Comparison of ENCODE assay signal across 20 cellular contexts in genomic region chr14:59310644-59311043, GRCh38.
A peak's percentile ranks its signal among the peaks of the same experiment; 100 is the strongest.
DNase-seq lines count a peak whose midpoint lies in the region; ATAC-seq, FAIRE-seq and TF ChIP-seq lines count a peak whose summit lies in the region.
"Had no signal": no experiment of that assay in that cellular context is flagged by ENCODE, and none has a peak within 500 bp of the region (broad histone marks: within the 10 kb centered on the region; RNA-seq: fewer than 3 reads in every experiment).

No MANE protein-coding gene starts in this region.

- H3K36me3 ChIP-seq in RWPE2 (ENCODE audit: low read depth) = no peaks in the 10 kb centered on the region
- H3K36me3 ChIP-seq in keratinocyte (ENCODE audit: control insufficient read depth in 2 of 2, extremely low read depth in 1 of 2, insufficient read depth in 2 of 2, low read length in 2 of 2) = no peaks in the 10 kb centered on the region
- H3K36me3 ChIP-seq in lower lobe of right lung = no peaks in the 10 kb centered on the region

- CTCF ChIA-PET in activated CD8-positive, alpha-beta T cell treated with anti-CD3 and anti-CD28 coated beads for 36 hours (lab: Charles Lee) = interaction anchor here (0.9 kb wide), 1 partner anchor 11 kb away, joined by 3 read pairs; no protein-coding TSS in a partner anchor

- H3K27me3 ChIP-seq in RWPE2 (ENCODE audit: insufficient read depth, poor library complexity, severe bottlenecking) (no peaks in the 10 kb centered on the region), keratinocyte (ENCODE audit: control insufficient read depth, extremely low read depth, insufficient read depth, low read length) (no peaks in the 10 kb centered on the region), lower lobe of right lung (ENCODE audit: low read depth) (no peaks in the 10 kb centered on the region)

- H3K27me3 Mint-ChIP-seq in activated CD8-positive, alpha-beta T cell treated with anti-CD3 and anti-CD28 coated beads for 36 hours = no peaks in the 10 kb centered on the region
- H3K27me3 Mint-ChIP-seq: activated naive CD8-positive, alpha-beta T cell treated with anti-CD3 and anti-CD28 coated beads, Interleukin-2, amount 10 ng/mL, durations not matched to agents 7 days and 5 days had no signal

- H3K36me3 Mint-ChIP-seq in activated CD8-positive, alpha-beta T cell treated with anti-CD3 and anti-CD28 coated beads for 36 hours (ENCODE audit: low read depth) = no peaks in the 10 kb centered on the region

- FAIRE-seq in keratinocyte (lab: Jason Lieb, UNC) = peak; percentile 17

- H4K20me1 ChIP-seq in keratinocyte (ENCODE audit: control insufficient read depth, extremely low read depth, insufficient read depth, low read length) = no peaks in the 10 kb centered on the region

- no peaks in the 10 kb centered on the region for H3K9me1 ChIP-seq in keratinocyte (ENCODE audit: control insufficient read depth, extremely low read depth, insufficient read depth, low read length)

- no peak overlapping the region for H3K27ac Mint-ChIP-seq in activated CD8-positive, alpha-beta T cell treated with anti-CD3 and anti-CD28 coated beads for 36 hours
- H3K27ac Mint-ChIP-seq: activated naive CD8-positive, alpha-beta T cell treated with anti-CD3 and anti-CD28 coated beads, Interleukin-2, amount 10 ng/mL, durations not matched to agents 7 days and 5 days; endodermal cell; T-helper 2 cell treated with Interferon-gamma antibody and Interleukin-4, amounts not matched to agents 5 μg/mL and 100 μg/mL, for 36 hours had no signal

- H3K79me2 ChIP-seq in keratinocyte (ENCODE audit: control insufficient read depth, insufficient read depth, low read length) = peaks cover 2% of the 10 kb centered on the region

- no peak overlapping the region for H3K9ac ChIP-seq in keratinocyte (ENCODE audit: control insufficient read depth, extremely low read depth, insufficient read depth, low read length)

- H3K9me3 ChIP-seq in RWPE2 (ENCODE audit: severe bottlenecking) (no peaks in the 10 kb centered on the region), keratinocyte (ENCODE audit: control insufficient read depth, low read depth, low read length) (no peaks in the 10 kb centered on the region), lower lobe of right lung (no peaks in the 10 kb centered on the region)

- H3K4me1 Mint-ChIP-seq in activated CD8-positive, alpha-beta T cell treated with anti-CD3 and anti-CD28 coated beads for 36 hours (ENCODE audit: low read depth) = peaks cover 2% of the 10 kb centered on the region

- POLR2A ChIA-PET in activated CD8-positive, alpha-beta T cell treated with anti-CD3 and anti-CD28 coated beads for 36 hours (lab: Charles Lee) = no interaction called here

- no peak for TF ChIP-seq CTCF in RWPE2 (IDR thresholded peaks at IDR 0.05; ENCODE audit: poor library complexity, severe bottlenecking)
- no peak for TF ChIP-seq CTCF in keratinocyte (optimal IDR thresholded peaks at IDR 0.05 in 1 of 3, IDR thresholded peaks at IDR 0.05 in 1 of 3, conservative IDR thresholded peaks at IDR 0.05 in 1 of 3; ENCODE audit: extremely low read depth in 1 of 3, insufficient read depth in 2 of 3, low read length in 3 of 3)
- no peak for TF ChIP-seq CTCF in activated CD8-positive, alpha-beta T cell treated with anti-CD3 and anti-CD28 coated beads for 36 hours (IDR thresholded peaks at IDR 0.05)
- TF ChIP-seq CTCF in lower lobe of right lung (IDR thresholded peaks at IDR 0.05) = no peak

- no peak overlapping the region for H2AFZ ChIP-seq in keratinocyte (ENCODE audit: control insufficient read depth, low read length)

- H3K4me3 Mint-ChIP-seq in activated CD8-positive, alpha-beta T cell treated with anti-CD3 and anti-CD28 coated beads for 36 hours = no peak overlapping the region
- H3K4me3 Mint-ChIP-seq: activated naive CD8-positive, alpha-beta T cell treated with anti-CD3 and anti-CD28 coated beads, Interleukin-2, amount 10 ng/mL, durations not matched to agents 7 days and 5 days; endodermal cell; T-helper 2 cell treated with Interferon-gamma antibody and Interleukin-4, amounts not matched to agents 5 μg/mL and 100 μg/mL, for 36 hours had no signal

- H3K4me3 ChIP-seq in RWPE2 (ENCODE audit: severe bottlenecking) (no peak overlapping the region), keratinocyte (ENCODE audit: control insufficient read depth in 2 of 3, extremely low read depth in 1 of 3, insufficient read depth in 2 of 3, low read depth in 1 of 3, low read length in 3 of 3) (no peak overlapping the region), lower lobe of right lung (no peak overlapping the region)

- intact Hi-C loops in activated CD8-positive, alpha-beta T cell treated with anti-CD3 and anti-CD28 coated beads for 36 hours (cut with micrococcal nuclease) = no loop called here
- intact Hi-C loops in lower lobe of right lung (cut with DNase I) = no loop called here

- dilution Hi-C loops in keratinocyte (cut with MboI; ENCODE audit: extremely low pct_ligation_motif_present, low sequenced_read_pairs) = no loop called here

- DNase-seq in SIG-M5 treated with dmso at 0.1 percent for 504 hours (lab: John Stamatoyannopoulos, UW; ENCODE audit: unreplicated experiment) (peak; percentile 60), SIG-M5 (lab: John Stamatoyannopoulos, UW) (no peak), RWPE2 (ENCODE audit: low spot score) (no peak), keratinocyte (ENCODE audit: low read depth, low spot score) (no peak), lower lobe of right lung (no peak)
- no peak for DNase-seq in activated CD8-positive, alpha-beta T cell treated with anti-CD3 and anti-CD28 coated beads for 36 hours
- DNase-seq in activated CD4-positive, alpha-beta T cell treated with anti-CD3 and anti-CD28 coated beads, Interleukin-2, amount 50 U/mL, for 4 hours = no peak
- DNase-seq: activated CD4-positive, alpha-beta T cell treated with anti-CD3 and anti-CD28 coated beads for 1 hour; activated naive CD8-positive, alpha-beta T cell treated with anti-CD3 and anti-CD28 coated beads, Interleukin-2, amount 10 ng/mL, durations not matched to agents 7 days and 5 days; central memory CD4-positive, alpha-beta T cell; EL; endodermal cell; Kasumi-1; NCI-H2029; NCI-H526 treated with DMSO at 0.1 percent for 48 hours; stimulated activated naive CD8-positive, alpha-beta T cell treated with anti-CD3 and anti-CD28 coated beads, Interleukin-15, Interleukin-2, amounts not matched to agents 100 U/mL and 50 U/mL, for 24 hours had no signal

- no peak overlapping the region for H3K27ac ChIP-seq in RWPE2 (ENCODE audit: poor library complexity, severe bottlenecking)
- H3K27ac ChIP-seq in keratinocyte (ENCODE audit: control insufficient read depth, insufficient read depth, low read length) = no peak overlapping the region
- H3K27ac ChIP-seq in lower lobe of right lung = no peak overlapping the region
- H3K27ac ChIP-seq: 22Rv1, RWPE1 had no signal

- no peaks in the 10 kb centered on the region for H3K9me3 Mint-ChIP-seq in activated CD8-positive, alpha-beta T cell treated with anti-CD3 and anti-CD28 coated beads for 36 hours
- H3K9me3 Mint-ChIP-seq: activated naive CD8-positive, alpha-beta T cell treated with anti-CD3 and anti-CD28 coated beads, Interleukin-2, amount 10 ng/mL, durations not matched to agents 7 days and 5 days; endodermal cell; T-helper 2 cell treated with Interferon-gamma antibody and Interleukin-4, amounts not matched to agents 5 μg/mL and 100 μg/mL, for 36 hours had no signal

- H3K4me1 ChIP-seq in RWPE2 (ENCODE audit: insufficient read depth, poor library complexity, severe bottlenecking) (peaks cover 30% of the 10 kb centered on the region), keratinocyte (ENCODE audit: control insufficient read depth, extremely low read depth, insufficient read depth, low read length) (peaks cover 20% of the 10 kb centered on the region), lower lobe of right lung (peaks cover 20% of the 10 kb centered on the region)

- peak; percentile 15; the same call in 1 of the 3 replicates for ATAC-seq in RWPE2 (ENCODE audit: low read depth)
- no peak for ATAC-seq in activated CD8-positive, alpha-beta T cell treated with anti-CD3 and anti-CD28 coated beads for 36 hours
- ATAC-seq in HG02588 (IDR thresholded peaks at IDR 0.05; ENCODE audit: unreplicated experiment) = no peak
- no peak for ATAC-seq in lower lobe of right lung
- ATAC-seq: stimulated activated naive CD8-positive, alpha-beta T cell treated with anti-CD3 and anti-CD28 coated beads, Interleukin-15, Interleukin-2, amounts not matched to agents 100 U/mL and 50 U/mL, for 24 hours had no signal

- H3K4me2 ChIP-seq in keratinocyte (ENCODE audit: control insufficient read depth, extremely low read depth, insufficient read depth, low read depth, low read length) = no peak overlapping the region
